Comparison of ENCODE assay signal across 1 cellular context in the genomic region with DNA sequence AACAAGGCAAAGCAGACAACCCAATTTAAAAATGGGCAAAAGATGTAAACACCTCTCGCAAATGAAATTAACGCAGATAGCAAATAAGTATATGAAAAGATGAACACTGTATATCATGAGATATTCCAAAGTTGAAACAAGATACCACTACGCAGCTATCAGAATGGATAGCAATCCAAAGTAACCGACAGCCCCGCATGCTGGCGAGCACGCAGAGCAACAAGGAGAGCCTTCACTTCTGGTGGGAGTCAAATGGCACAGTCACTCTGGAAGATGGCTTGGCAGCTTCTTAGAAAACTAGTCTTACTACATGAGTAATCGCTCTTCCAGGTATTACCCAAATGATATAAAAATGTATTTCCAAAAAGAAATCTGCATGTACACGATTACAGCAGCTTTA.
TF ChIP-seq lines count a peak whose summit lies in the region.

No MANE protein-coding gene starts in this region.

TF ChIP-seq in endothelial cell of umbilical vein, 7 proteins besides CTCF, POLR2A, EP300 and RAD21:
- TF ChIP-seq POLR2AphosphoS5 (IDR thresholded peaks at IDR 0.05; ENCODE audit: insufficient read depth, low read depth, low read length) (no peak), EZH2 (IDR thresholded peaks at IDR 0.05; ENCODE audit: borderline replicate concordance, low read depth, low read length, severe bottlenecking) (no peak), GATA2 (IDR thresholded peaks at IDR 0.05; ENCODE audit: insufficient read depth, insufficient read length, low read depth, low read length) (no peak), MYC (IDR thresholded peaks at IDR 0.05; ENCODE audit: low read depth, low read length) (no peak), FOS (IDR thresholded peaks at IDR 0.05; ENCODE audit: borderline replicate concordance, insufficient read depth, low read length) (no peak), JUN (IDR thresholded peaks at IDR 0.05; ENCODE audit: borderline replicate concordance, insufficient read depth, insufficient read length, low read depth) (no peak)
- TF ChIP-seq, protein P1, sequence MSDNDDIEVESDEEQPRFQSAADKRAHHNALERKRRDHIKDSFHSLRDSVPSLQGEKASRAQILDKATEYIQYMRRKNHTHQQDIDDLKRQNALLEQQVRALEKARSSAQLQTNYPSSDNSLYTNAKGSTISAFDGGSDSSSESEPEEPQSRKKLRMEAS (IDR thresholded peaks at IDR 0.05; ENCODE audit: insufficient read depth, insufficient read length): no peak
TF ChIP-seq in endothelial cell of umbilical vein: peak in this region for 0.
